1 cellular context compared by ENCODE assay signal in genomic region chr2:239300871-239301742, GRCh38.
TF ChIP-seq lines count a peak whose summit lies in the region.

No MANE protein-coding gene starts in this region.

TF ChIP-seq in HepG2, 621 proteins besides CTCF, POLR2A, EP300 and RAD21 (continued from another document):
- TF ChIP-seq AKNA (CRISPR knock-in tag; IDR thresholded peaks at IDR 0.05; ENCODE audit: borderline replicate concordance) (no peak), FUBP1 (CRISPR knock-in tag; IDR thresholded peaks at IDR 0.05; ENCODE audit: borderline replicate concordance) (no peak), RNF2 (conservative IDR thresholded peaks at IDR 0.05; ENCODE audit: low read depth) (no peak), ISL2 (CRISPR knock-in tag; IDR thresholded peaks at IDR 0.05) (no peak), ZBTB8A (CRISPR knock-in tag; IDR thresholded peaks at IDR 0.05; ENCODE audit: borderline replicate concordance, low read depth) (no peak), ADNP (CRISPR knock-in tag; IDR thresholded peaks at IDR 0.05) (no peak), HNRNPL (IDR thresholded peaks at IDR 0.05; ENCODE audit: low read depth, low read length) (0 out of 2 replicates have a peak, but pooled peaks have one; percentile 29), ZFP62 (CRISPR knock-in tag; IDR thresholded peaks at IDR 0.05) (no peak), AGO2 (optimal IDR thresholded peaks at IDR 0.05; ENCODE audit: low read depth, low read length) (peak; percentile 61)
